19 cellular contexts compared by ENCODE assay signal in the genomic region with DNA sequence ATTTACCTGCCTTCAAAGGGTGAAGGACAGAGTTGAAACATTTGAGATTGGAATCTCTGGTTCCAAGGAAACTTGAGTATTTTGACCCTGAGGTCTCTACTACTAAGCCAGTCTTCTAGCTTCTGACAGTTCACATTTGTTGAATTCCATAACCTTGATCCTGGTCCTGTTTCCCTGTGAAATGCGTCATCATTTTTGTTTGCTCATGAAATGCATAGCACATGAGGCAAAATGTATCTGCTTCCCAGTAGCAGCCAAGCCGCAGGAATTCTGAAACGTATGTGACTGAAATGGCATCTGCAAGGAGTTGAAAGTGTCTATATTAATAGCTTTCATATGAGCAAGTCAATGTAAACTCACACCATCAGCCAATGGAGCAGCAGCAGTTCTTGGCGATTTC.
DNase-seq lines count a peak whose midpoint lies in the region; ATAC-seq and TF ChIP-seq lines count a peak whose summit lies in the region.
"Had no signal": no experiment of that assay in that cellular context is flagged by ENCODE, and none has a peak within 500 bp of the region (broad histone marks: within the 10 kb centered on the region; RNA-seq: fewer than 3 reads in every experiment).

No MANE protein-coding gene starts in this region.

- H3K36me3 Mint-ChIP-seq in progenitor cell of endocrine pancreas (ENCODE audit: insufficient read depth): no peaks in the 10 kb centered on the region
- H3K36me3 Mint-ChIP-seq in natural killer cell: no peaks in the 10 kb centered on the region
- H3K36me3 Mint-ChIP-seq: stimulated activated memory B cell treated with anti-CD40 and anti-IgM and Interleukin-4, amounts not matched to agents 10 μg/mL and 1 μg/mL and 100 μg/mL, for 72 hours had no signal

- H3K79me2 ChIP-seq in PC-9 (ENCODE audit: low read depth): no peaks in the 10 kb centered on the region

- H3K4me1 Mint-ChIP-seq in progenitor cell of endocrine pancreas (ENCODE audit: low read depth) (peaks cover 20% of the 10 kb centered on the region), natural killer cell (no peaks in the 10 kb centered on the region)

- DNase-seq in DMS53 treated with DMSO at 0.1 percent for 48 hours (lab: John Stamatoyannopoulos, UW; ENCODE audit: unreplicated experiment) (peak; percentile 4), PC-9 (peak in 1 of 2 experiments; percentile 71), fibroblast of gingiva (ENCODE audit: low read depth) (peak; percentile 96), progenitor cell of endocrine pancreas (ENCODE audit: low spot score, unreplicated experiment) (no peak), natural killer cell (no peak), 8988T (no peak)
- DNase-seq: activated gamma-delta T cell; body of pancreas; CD4-positive, alpha-beta T cell; effector memory CD4-positive, alpha-beta T cell; GF-D8; NCI-H1694; NCI-H446 treated with DMSO at 0.1 percent for 48 hours; SW 1271 had no signal

- no TSS peak for BruUV-seq in PC-9 (replicated peaks; lab: Mats Ljungman, UMichigan)

- TF ChIP-seq CTCF in PC-9 (conservative IDR thresholded peaks at IDR 0.05): no peak
- no peak for TF ChIP-seq CTCF in progenitor cell of endocrine pancreas (IDR thresholded peaks at IDR 0.05; ENCODE audit: unreplicated experiment)
- TF ChIP-seq CTCF in natural killer cell (IDR thresholded peaks at IDR 0.05): no peak

- intact Hi-C loops in PC-9 (cut with micrococcal nuclease; ENCODE audit: unreplicated experiment): no loop called here
- intact Hi-C loops in natural killer cell (cut with micrococcal nuclease): no loop called here

- peaks cover 2% of the 10 kb centered on the region for H3K9me3 Mint-ChIP-seq in progenitor cell of endocrine pancreas (ENCODE audit: low read depth)
- peaks cover 10 to 18% of the 10 kb centered on the region in 2 donors for H3K9me3 Mint-ChIP-seq in natural killer cell
- H3K9me3 Mint-ChIP-seq: CD4-positive, alpha-beta T cell; neural progenitor cell had no signal

- no peak overlapping the region for H3K4me3 Mint-ChIP-seq in progenitor cell of endocrine pancreas (ENCODE audit: low read depth)
- no peak overlapping the region for H3K4me3 Mint-ChIP-seq in natural killer cell
- H3K4me3 Mint-ChIP-seq: CD4-positive, alpha-beta T cell; neural progenitor cell; stimulated activated memory B cell treated with anti-CD40 and anti-IgM and Interleukin-4, amounts not matched to agents 10 μg/mL and 1 μg/mL and 100 μg/mL, for 72 hours had no signal

- POLR2A ChIA-PET in PC-9 (lab: Charles Lee; ENCODE audit: unreplicated experiment): no interaction called here

- no peaks in the 10 kb centered on the region for H3K27me3 ChIP-seq in PC-9 (ENCODE audit: insufficient read depth, low read depth)
- H3K27me3 ChIP-seq: body of pancreas, neural progenitor cell had no signal

- no peaks in the 10 kb centered on the region for H3K36me3 ChIP-seq in PC-9 (ENCODE audit: low read depth)
- H3K36me3 ChIP-seq: neural progenitor cell had no signal

- H3K27me3 Mint-ChIP-seq in progenitor cell of endocrine pancreas (no peaks in the 10 kb centered on the region), natural killer cell (ENCODE audit: low read depth in 2 of 2) (no peaks in the 10 kb centered on the region)
- H3K27me3 Mint-ChIP-seq: CD4-positive, alpha-beta T cell had no signal

- H3K27ac Mint-ChIP-seq in progenitor cell of endocrine pancreas: peak overlapping the region; percentile 64
- no peak overlapping the region for H3K27ac Mint-ChIP-seq in natural killer cell
- H3K27ac Mint-ChIP-seq: CD4-positive, alpha-beta T cell; stimulated activated memory B cell treated with anti-CD40 and anti-IgM and Interleukin-4, amounts not matched to agents 10 μg/mL and 1 μg/mL and 100 μg/mL, for 72 hours had no signal

- H4K20me1 ChIP-seq in PC-9 (ENCODE audit: insufficient read depth): no peaks in the 10 kb centered on the region

- no peaks in the 10 kb centered on the region for H3F3A ChIP-seq in PC-9 (ENCODE audit: insufficient read depth, low read depth)

- ATAC-seq in HG02588 (IDR thresholded peaks at IDR 0.05; ENCODE audit: unreplicated experiment): no peak
- ATAC-seq in GM21619 (IDR thresholded peaks at IDR 0.05; ENCODE audit: unreplicated experiment): no peak
- no peak for ATAC-seq in natural killer cell
- ATAC-seq: body of pancreas; stimulated activated memory B cell treated with anti-CD40 and anti-IgM and Interleukin-4, amounts not matched to agents 10 μg/mL and 1 μg/mL and 100 μg/mL, for 72 hours had no signal

- H3K4me3 ChIP-seq in PC-9: no peak overlapping the region
- H3K4me3 ChIP-seq: body of pancreas, neural progenitor cell had no signal

- CTCF ChIA-PET in PC-9 (lab: Charles Lee): no interaction called here

- 0 out of 2 replicates have a peak, but pooled peaks cover 6% of the 10 kb centered on the region for H3K4me1 ChIP-seq in PC-9 (replicated peaks; ENCODE audit: insufficient read depth)

- H3K9me3 ChIP-seq in PC-9 (ENCODE audit: insufficient read depth, low read depth): no peaks in the 10 kb centered on the region
- H3K9me3 ChIP-seq: body of pancreas had no signal

- no peaks in the 10 kb centered on the region for H3K9me2 ChIP-seq in PC-9 (ENCODE audit: insufficient read depth)

- no peak overlapping the region for H2AFZ ChIP-seq in PC-9
- H2AFZ ChIP-seq: neural progenitor cell had no signal

- H3K4me2 ChIP-seq in PC-9: 0 out of 2 replicates have a peak overlapping the region, but pooled peaks have one; percentile 3
- H3K4me2 ChIP-seq: neural progenitor cell had no signal

- no peak overlapping the region for H3K27ac ChIP-seq in PC-9
- H3K27ac ChIP-seq: body of pancreas, neural progenitor cell, VCaP had no signal

Comparison
In these comparisons a context has a peak if more than half of its experiments do, and no peak if none do; other contexts are left out.
1. DNase-seq: peak in DMS53 treated with DMSO at 0.1 percent for 48 hours (single experiment) and fibroblast of gingiva (single experiment); none in progenitor cell of endocrine pancreas (single experiment), natural killer cell (single experiment) and 8988T (single experiment).